8 cellular contexts compared by ENCODE assay signal in the genomic region with DNA sequence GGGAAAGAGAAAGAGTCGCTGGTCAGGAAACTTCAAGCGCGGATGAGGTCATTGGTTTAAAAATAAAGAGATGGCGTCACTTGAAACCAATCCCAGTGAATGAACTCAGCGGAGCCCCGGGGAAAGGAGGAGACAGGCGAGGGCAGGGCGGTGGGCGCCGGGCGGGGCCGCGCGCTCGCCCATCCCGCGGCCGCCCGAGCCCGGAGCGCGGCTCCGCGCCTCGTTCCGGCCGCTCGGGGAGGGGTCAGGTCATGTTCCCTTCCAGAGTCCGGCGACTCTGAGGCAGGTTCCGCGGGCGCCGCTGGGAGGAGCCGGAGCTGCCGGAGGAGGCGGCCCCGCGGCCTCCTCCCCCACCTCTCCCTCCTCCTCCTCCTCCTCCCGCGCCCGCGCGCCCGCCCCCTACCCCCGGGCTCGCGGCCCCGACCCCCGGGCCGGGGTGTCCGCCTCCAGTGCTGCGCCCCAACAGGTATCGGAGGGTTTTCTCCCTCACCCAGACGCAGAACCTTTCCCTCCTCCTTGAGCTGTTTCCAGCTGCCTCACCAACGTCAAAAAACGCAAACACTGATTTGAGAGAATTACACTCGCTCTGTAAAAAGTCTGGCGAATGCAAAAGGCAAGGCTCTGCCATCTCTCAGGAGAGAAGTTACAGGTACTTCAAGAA. TPM values are rescaled to one million over a fixed set of nuclear protein-coding genes. Genes with fewer than 3 reads are reported as not detected.
DNase-seq lines count a peak whose midpoint lies in the region; ATAC-seq and TF ChIP-seq lines count a peak whose summit lies in the region.

A gene with protein sequence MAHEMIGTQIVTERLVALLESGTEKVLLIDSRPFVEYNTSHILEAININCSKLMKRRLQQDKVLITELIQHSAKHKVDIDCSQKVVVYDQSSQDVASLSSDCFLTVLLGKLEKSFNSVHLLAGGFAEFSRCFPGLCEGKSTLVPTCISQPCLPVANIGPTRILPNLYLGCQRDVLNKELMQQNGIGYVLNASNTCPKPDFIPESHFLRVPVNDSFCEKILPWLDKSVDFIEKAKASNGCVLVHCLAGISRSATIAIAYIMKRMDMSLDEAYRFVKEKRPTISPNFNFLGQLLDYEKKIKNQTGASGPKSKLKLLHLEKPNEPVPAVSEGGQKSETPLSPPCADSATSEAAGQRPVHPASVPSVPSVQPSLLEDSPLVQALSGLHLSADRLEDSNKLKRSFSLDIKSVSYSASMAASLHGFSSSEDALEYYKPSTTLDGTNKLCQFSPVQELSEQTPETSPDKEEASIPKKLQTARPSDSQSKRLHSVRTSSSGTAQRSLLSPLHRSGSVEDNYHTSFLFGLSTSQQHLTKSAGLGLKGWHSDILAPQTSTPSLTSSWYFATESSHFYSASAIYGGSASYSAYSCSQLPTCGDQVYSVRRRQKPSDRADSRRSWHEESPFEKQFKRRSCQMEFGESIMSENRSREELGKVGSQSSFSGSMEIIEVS (minus strand): TSS at position 279 of the 661 bp plus-strand sequence. CDS start 41,765 bp downstream, outside the sequence.

- peaks cover 30% of the 10 kb centered on the region for H3K4me1 ChIP-seq in CD4-positive, CD25-positive, alpha-beta regulatory T cell (ENCODE audit: control insufficient read depth, insufficient read depth, low read length, poor library complexity, severe bottlenecking)
- H3K4me1 ChIP-seq in liver (ENCODE audit: control insufficient read depth in 4 of 4, insufficient read depth in 4 of 4, low read length in 3 of 4), result peaks cover 0 to 13% (median 3%) of the 10 kb centered on the region in 4 donors

- ATAC-seq in CD4-positive, CD25-positive, alpha-beta regulatory T cell (ENCODE audit: low read depth in 2 of 2), result peak; percentile 67 to 71
- ATAC-seq in GM19351 (IDR thresholded peaks at IDR 0.05; ENCODE audit: unreplicated experiment) (peak; percentile 71), HG03520 (IDR thresholded peaks at IDR 0.05; ENCODE audit: unreplicated experiment) (peak; percentile 66)

- peak within 1 kb of the TSS; percentile 94 to 96 for H3K9ac ChIP-seq in liver (ENCODE audit: low read depth in 1 of 2, low read length in 2 of 2)

- no peaks in the 10 kb centered on the region for H3K36me3 ChIP-seq in CD4-positive, CD25-positive, alpha-beta regulatory T cell (ENCODE audit: control insufficient read depth, insufficient read depth, low read length)
- no peaks in the 10 kb centered on the region for H3K36me3 ChIP-seq in liver (ENCODE audit: control insufficient read depth in 4 of 4, insufficient read depth in 3 of 4, low read depth in 1 of 4, low read length in 3 of 4)

- peak within 1 kb of the TSS; percentile 97 to 99 (median 98) for H3K27ac Mint-ChIP-seq in CD4-positive, CD25-positive, alpha-beta regulatory T cell
- H3K27ac Mint-ChIP-seq in activated CD4-positive, alpha-beta memory T cell treated with anti-CD3 and anti-CD28 coated beads, Interleukin-2, amount 10 ng/mL, durations not matched to agents 7 days and 5 days, result peak within 1 kb of the TSS; percentile 94

- H3K27ac ChIP-seq in CD4-positive, CD25-positive, alpha-beta regulatory T cell (ENCODE audit: insufficient read depth, low read length, poor library complexity, severe bottlenecking), result peak within 1 kb of the TSS; percentile 99
- H3K27ac ChIP-seq in dorsolateral prefrontal cortex (peak within 1 kb of the TSS; percentile 93 to 100 (median 99)), liver (ENCODE audit: low read depth in 1 of 2, low read length in 2 of 2) (peak within 1 kb of the TSS; percentile 98 to 99)

- CTCF ChIA-PET in activated CD4-positive, alpha-beta memory T cell treated with anti-CD3 and anti-CD28 coated beads, Interleukin-2, amount 10 ng/mL, durations not matched to agents 7 days and 5 days (lab: Charles Lee), result interaction anchor here (0.5 to 2.6 kb wide), 26 partner anchors 9 to 206 kb away, joined by 3 to 26 read pairs (median 3); partner anchors contain the start of genes BORCS5 and CREBL2

- TF ChIP-seq CTCF in dorsolateral prefrontal cortex (IDR thresholded peaks at IDR 0.05 in 54 of 56, conservative IDR thresholded peaks at IDR 0.05 in 2 of 56; ENCODE audit: low read depth in 1 of 56, partially characterized antibody in 56 of 56), result peak in 37 of 56 donors; percentile 3 to 63 (median 36)
- TF ChIP-seq CTCF in liver (IDR thresholded peaks at IDR 0.05; ENCODE audit: low read depth, low read length, missing input control), result peak; percentile 14

- no peaks in the 10 kb centered on the region for H3K9me3 ChIP-seq in CD4-positive, CD25-positive, alpha-beta regulatory T cell (ENCODE audit: control insufficient read depth in 2 of 2, low read length in 2 of 2)
- H3K9me3 ChIP-seq in liver (ENCODE audit: control insufficient read depth in 4 of 4, low read length in 3 of 4), result no peaks in the 10 kb centered on the region

- peak; percentile 77 to 91 (median 90) for DNase-seq in CD4-positive, CD25-positive, alpha-beta regulatory T cell
- DNase-seq in NCI-H748 treated with DMSO at 0.1 percent for 48 hours (lab: John Stamatoyannopoulos, UW) (peak; percentile 77), dorsolateral prefrontal cortex (peak; percentile 73 to 93 (median 88))
- peak; percentile 86 for DNase-seq in activated CD4-positive, alpha-beta memory T cell treated with anti-CD3 and anti-CD28 coated beads, Interleukin-2, amount 10 ng/mL, durations not matched to agents 7 days and 5 days
- DNase-seq in stimulated activated CD4-positive, alpha-beta T cell treated with anti-CD3 and anti-CD28 coated beads, Interleukin-4, amount 100 ng/mL, for 1 hour, result peak; percentile 62

- peak within 1 kb of the TSS; percentile 88 for H3K4me3 ChIP-seq in CD4-positive, CD25-positive, alpha-beta regulatory T cell (ENCODE audit: low read depth, low read length)
- H3K4me3 ChIP-seq in dorsolateral prefrontal cortex (peak within 1 kb of the TSS; percentile 59 to 94 (median 80)), liver (ENCODE audit: low read depth in 1 of 3, low read length in 3 of 3) (peak within 1 kb of the TSS; percentile 60 to 91 (median 87))

- POLR2A ChIA-PET in activated CD4-positive, alpha-beta memory T cell treated with anti-CD3 and anti-CD28 coated beads, Interleukin-2, amount 10 ng/mL, durations not matched to agents 7 days and 5 days (lab: Charles Lee), result interaction anchor here (0.6 to 11.3 kb wide), 35 partner anchors 14 to 205 kb away, joined by 3 to 257 read pairs (median 4); partner anchors contain the start of genes BORCS5, CDKN1B and CREBL2

- intact Hi-C loops in dorsolateral prefrontal cortex (cut with DNase I), result loop anchor here (1.0 to 5.0 kb wide), 9 partner anchors 40 to 295 kb away; partner anchors contain the start of genes CREBL2 (in 2 of the 2), GPR19 (in 2 of the 2) and LRP6 (in 1 of the 2)

- peak within 1 kb of the TSS; percentile 91 to 98 (median 94) for H3K4me3 Mint-ChIP-seq in CD4-positive, CD25-positive, alpha-beta regulatory T cell
- peak within 1 kb of the TSS; percentile 83 for H3K4me3 Mint-ChIP-seq in activated CD4-positive, alpha-beta memory T cell treated with anti-CD3 and anti-CD28 coated beads, Interleukin-2, amount 10 ng/mL, durations not matched to agents 7 days and 5 days

- peaks cover 20 to 46% (median 31%) of the 10 kb centered on the region in 4 donors for H3K4me1 Mint-ChIP-seq in CD4-positive, CD25-positive, alpha-beta regulatory T cell
- H3K4me1 Mint-ChIP-seq in activated CD4-positive, alpha-beta memory T cell treated with anti-CD3 and anti-CD28 coated beads, Interleukin-2, amount 10 ng/mL, durations not matched to agents 7 days and 5 days, result peaks cover 42% of the 10 kb centered on the region

- peaks cover 5% of the 10 kb centered on the region for H3K36me3 Mint-ChIP-seq in CD4-positive, CD25-positive, alpha-beta regulatory T cell
- H3K36me3 Mint-ChIP-seq in activated CD4-positive, alpha-beta memory T cell treated with anti-CD3 and anti-CD28 coated beads, Interleukin-2, amount 10 ng/mL, durations not matched to agents 7 days and 5 days (ENCODE audit: low read depth), result peaks cover 28% of the 10 kb centered on the region

- peak in 1 of 2 donors; percentile 23 for TF ChIP-seq RAD21 in liver (IDR thresholded peaks at IDR 0.05)

- H3K27me3 ChIP-seq in CD4-positive, CD25-positive, alpha-beta regulatory T cell (ENCODE audit: control insufficient read depth, insufficient read depth, low read length), result no peaks in the 10 kb centered on the region
- H3K27me3 ChIP-seq in dorsolateral prefrontal cortex (no peaks in the 10 kb centered on the region), liver (ENCODE audit: control insufficient read depth in 4 of 4, insufficient read depth in 4 of 4, low read length in 3 of 4) (no peaks in the 10 kb centered on the region)

- peaks cover 0 to 5% (median 0%) of the 10 kb centered on the region in 7 donors for H3K9me3 Mint-ChIP-seq in CD4-positive, CD25-positive, alpha-beta regulatory T cell
- peaks cover 3% of the 10 kb centered on the region for H3K9me3 Mint-ChIP-seq in activated CD4-positive, alpha-beta memory T cell treated with anti-CD3 and anti-CD28 coated beads, Interleukin-2, amount 10 ng/mL, durations not matched to agents 7 days and 5 days

- under 1% methylated on average over 59 of the region's 59 CpGs for WGBS in liver

- peaks cover 6% of the 10 kb centered on the region for H3K27me3 Mint-ChIP-seq in CD4-positive, CD25-positive, alpha-beta regulatory T cell
- H3K27me3 Mint-ChIP-seq in activated CD4-positive, alpha-beta memory T cell treated with anti-CD3 and anti-CD28 coated beads, Interleukin-2, amount 10 ng/mL, durations not matched to agents 7 days and 5 days, result no peaks in the 10 kb centered on the region

TF ChIP-seq in liver, 16 proteins besides CTCF, POLR2A, EP300 and RAD21 (continues in another document):
- peak; percentile 30 for TF ChIP-seq RXRA (IDR thresholded peaks at IDR 0.05)

RNA-seq across cellular contexts. Expression of the gene that starts here (rescaled TPM):
- total RNA-seq in CD4-positive, CD25-positive, alpha-beta regulatory T cell, result 108 TPM
- polyA plus RNA-seq in CD4-positive, CD25-positive, alpha-beta regulatory T cell, result 10 to 100 TPM; 29.4 to 40.7 (median 30.2) TPM
- total RNA-seq in activated CD4-positive, alpha-beta memory T cell treated with anti-CD3 and anti-CD28 coated beads, Interleukin-2, amount 10 ng/mL, durations not matched to agents 7 days and 5 days, result 10 to 100 TPM; 77.3 to 85.2 TPM
- total RNA-seq in dorsolateral prefrontal cortex (10 to 100 TPM; 12.2 to 57.9 (median 21.4) TPM), liver (10 to 100 TPM in 1 of 2 donors, 1 to 10 TPM in 1; 9.9 to 56.4 TPM)
- 10 to 100 TPM in 1 of 2 donors, 1 to 10 TPM in 1; 7.8 to 28.2 TPM for polyA plus RNA-seq in liver

Comparison
In these comparisons a context has a peak if more than half of its experiments do, and no peak if none do; other contexts are left out.
1. Peak in every context shown above with its lines: DNase-seq, ATAC-seq, H3K4me3 ChIP-seq and H3K27ac ChIP-seq.